Comparison of ENCODE assay signal across 8 cellular contexts in genomic region chr17:78250891-78251772, GRCh38. TPM values are rescaled to one million over a fixed set of nuclear protein-coding genes. Genes with fewer than 3 reads are reported as not detected.
DNase-seq lines count a peak whose midpoint lies in the region; ATAC-seq and TF ChIP-seq lines count a peak whose summit lies in the region.

No MANE protein-coding gene starts in this region.

- peak overlapping the region; percentile 29 for H3K4me3 Mint-ChIP-seq in activated CD8-positive, alpha-beta T cell treated with anti-CD3 and anti-CD28 coated beads for 36 hours

- no peak overlapping the region for H3K4me3 ChIP-seq in AG04449 (ENCODE audit: low read depth, low read length)

- peak; percentile 58 for ATAC-seq in GM18870 (IDR thresholded peaks at IDR 0.05; ENCODE audit: unreplicated experiment)
- peak; percentile 78 for ATAC-seq in activated CD8-positive, alpha-beta T cell treated with anti-CD3 and anti-CD28 coated beads for 36 hours

- POLR2A ChIA-PET in AG04449 (lab: Yijun Ruan, JAX): interaction anchor here (1.0 kb wide), 1 partner anchor 232 kb away, joined by 5 read pairs; no protein-coding TSS in a partner anchor
- POLR2A ChIA-PET in activated CD8-positive, alpha-beta T cell treated with anti-CD3 and anti-CD28 coated beads for 36 hours (lab: Charles Lee): interaction anchor here (0.8 to 1.5 kb wide), 8 partner anchors 9 to 197 kb away, joined by 3 to 4 read pairs (median 3); no protein-coding TSS in a partner anchor

- H3K9me3 Mint-ChIP-seq in activated CD8-positive, alpha-beta T cell treated with anti-CD3 and anti-CD28 coated beads for 36 hours: no peaks in the 10 kb centered on the region

- intact Hi-C loops in activated CD8-positive, alpha-beta T cell treated with anti-CD3 and anti-CD28 coated beads for 36 hours (cut with micrococcal nuclease): loop anchor here (5.0 kb wide), 1 partner anchor 171 kb away; no protein-coding TSS in a partner anchor

- H3K27me3 Mint-ChIP-seq in activated CD8-positive, alpha-beta T cell treated with anti-CD3 and anti-CD28 coated beads for 36 hours: no peaks in the 10 kb centered on the region

- peak overlapping the region; percentile 61 for H3K27ac Mint-ChIP-seq in activated CD8-positive, alpha-beta T cell treated with anti-CD3 and anti-CD28 coated beads for 36 hours

- no peak for DNase-seq in AG04449 (ENCODE audit: low read depth, low spot score)
- DNase-seq in HT-29 (ENCODE audit: low spot score): peak; percentile 92
- peak; percentile 17 for DNase-seq in NK-92 (lab: John Stamatoyannopoulos, UW; ENCODE audit: unreplicated experiment)
- peak; percentile 89 for DNase-seq in activated CD8-positive, alpha-beta T cell treated with anti-CD3 and anti-CD28 coated beads for 36 hours
- DNase-seq in ecto neural progenitor cell (ENCODE audit: low spot score): peak; percentile 98
- peak; percentile 89 for DNase-seq in medulla oblongata (ENCODE audit: extremely low spot score)
- peak; percentile 61 for DNase-seq in stimulated activated CD8-positive, alpha-beta memory T cell treated with anti-CD3 and anti-CD28 coated beads, Interleukin-12 subunit alpha, Interleukin-12 subunit beta, amount 100 ng/mL, for 24 hours (ENCODE audit: extremely low read depth)

- TF ChIP-seq CTCF in AG04449 (IDR thresholded peaks at IDR 0.05; ENCODE audit: insufficient read depth, low read length, missing control alignments): peak; percentile 100
- peak; percentile 98 for TF ChIP-seq CTCF in activated CD8-positive, alpha-beta T cell treated with anti-CD3 and anti-CD28 coated beads for 36 hours (IDR thresholded peaks at IDR 0.05)

- H3K4me1 Mint-ChIP-seq in activated CD8-positive, alpha-beta T cell treated with anti-CD3 and anti-CD28 coated beads for 36 hours (ENCODE audit: low read depth): peaks cover 32% of the 10 kb centered on the region

- CTCF ChIA-PET in AG04449 (lab: Yijun Ruan, JAX): interaction anchor here (0.6 to 10.3 kb wide), 54 partner anchors 9 to 457 kb away, joined by 3 to 177 read pairs (median 5); partner anchors contain the start of genes AFMID, BIRC5, SOCS3 and TK1
- CTCF ChIA-PET in activated CD8-positive, alpha-beta T cell treated with anti-CD3 and anti-CD28 coated beads for 36 hours (lab: Charles Lee): interaction anchor here (0.8 to 3.5 kb wide), 48 partner anchors 8 to 456 kb away, joined by 3 to 23 read pairs (median 4); partner anchors contain the start of genes BIRC5 and TMC8

- H3K36me3 Mint-ChIP-seq in activated CD8-positive, alpha-beta T cell treated with anti-CD3 and anti-CD28 coated beads for 36 hours (ENCODE audit: low read depth): no peaks in the 10 kb centered on the region

RNA-seq across cellular contexts. Expression of gene TMEM235, which starts 19.7 kb away (rescaled TPM):
- total RNA-seq in HT-29 (2014; rRNA removed; shearing (Covaris generic)): not detected in 2 replicates
- not detected for total RNA-seq in activated CD8-positive, alpha-beta T cell treated with anti-CD3 and anti-CD28 coated beads for 36 hours

RNA-seq across cellular contexts. Expression of gene BIRC5, which starts 37.1 kb away (rescaled TPM):
- 78.3 and 114 TPM in 2 replicates for total RNA-seq in HT-29 (2014; rRNA removed; shearing (Covaris generic))
- total RNA-seq in activated CD8-positive, alpha-beta T cell treated with anti-CD3 and anti-CD28 coated beads for 36 hours: 10 to 100 TPM; 90.6 to 93.7 TPM
